In the genomic region with DNA sequence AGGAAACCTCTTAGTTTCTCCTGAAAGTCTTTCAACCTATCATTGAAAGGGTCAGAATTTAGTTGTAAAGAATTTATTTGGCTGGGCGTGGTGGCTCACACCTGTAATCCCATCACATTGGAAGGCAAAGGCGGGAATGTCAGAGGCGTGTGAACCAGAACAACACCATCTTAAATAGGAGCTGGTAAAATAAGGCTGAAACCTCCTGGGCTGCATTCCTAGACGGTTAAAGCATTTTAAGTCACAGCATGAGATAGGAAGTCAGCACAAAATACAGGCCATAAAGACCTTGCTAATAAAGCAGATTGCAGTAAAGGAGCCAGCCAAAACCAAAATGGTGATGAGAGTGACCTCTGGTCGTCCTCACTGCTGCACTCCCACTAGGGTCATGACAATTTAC, we compare ENCODE assay signal across 19 cellular contexts. TPM values are rescaled to one million over a fixed set of nuclear protein-coding genes. Genes with fewer than 3 reads are reported as not detected.
"Had no signal": no experiment of that assay in that cellular context is flagged by ENCODE, and none has a peak within 500 bp of the region (broad histone marks: within the 10 kb centered on the region; RNA-seq: fewer than 3 reads in every experiment).

No MANE protein-coding gene starts in this region.

- H3K9me3 ChIP-seq: psoas muscle, right lobe of liver, spleen had no signal

- ATAC-seq: activated CD4-positive, CD25-positive, alpha-beta regulatory T cell treated with anti-CD3 and anti-CD28 coated beads, Interleukin-2, amount 50 U/mL, for 24 hours; esophagus mucosa; psoas muscle; right lobe of liver; T-cell had no signal

- H3K4me2 ChIP-seq: hepatocyte had no signal

- H3K4me1 ChIP-seq: psoas muscle, right lobe of liver, spleen had no signal

- H3K36me3 ChIP-seq: cardiac muscle cell, right lobe of liver, spleen had no signal

- H3K27me3 ChIP-seq: cardiac muscle cell, hepatocyte, right lobe of liver, spleen had no signal

- H3K79me2 ChIP-seq: hepatocyte had no signal

- H3K4me3 ChIP-seq: cardiac muscle cell, hepatocyte, psoas muscle, right lobe of liver, spleen had no signal

- H3K27ac ChIP-seq: cardiac muscle cell, hepatocyte, psoas muscle, right lobe of liver, spleen had no signal

- DNase-seq: activated naive CD4-positive, alpha-beta T cell treated with Interleukin-2 at 50 U/mL for 16 hours; activated T-cell treated with anti-CD3 and anti-CD28 coated beads for 4 hours; anterior cingulate cortex; kidney glomerular epithelial cell; nephron progenitor cell; psoas muscle; right lobe of liver; spleen; T-cell; T-helper 9 cell had no signal

RNA-seq across cellular contexts. Expression of a gene that starts 29.6 kb away (rescaled TPM):
- total RNA-seq: cardiac muscle cell, esophagus mucosa, glomerular endothelial cell, hepatocyte, lower leg skin, mesothelial cell of epicardium, osteocyte, psoas muscle, right lobe of liver, spleen, T-cell had no signal
- polyA plus RNA-seq: cardiac muscle cell, hepatocyte, psoas muscle, spleen, thymus had no signal
